In genomic region chr14:105092124-105092911, GRCh38 we compare ENCODE assay signal across 8 cellular contexts.
DNase-seq lines count a peak whose midpoint lies in the region; ATAC-seq and TF ChIP-seq lines count a peak whose summit lies in the region.

No MANE protein-coding gene starts in this region.

- peak overlapping the region; percentile 66 for H3K4me2 ChIP-seq in OCI-LY3 (ENCODE audit: low read length)

- peaks cover 5% of the 10 kb centered on the region; the same call in 1 of the 2 replicates for H4K20me1 ChIP-seq in OCI-LY3 (ENCODE audit: insufficient read depth, low read length)

- TF ChIP-seq CTCF in OCI-LY3 (IDR thresholded peaks at IDR 0.05; ENCODE audit: low read depth, low read length), result no peak
- TF ChIP-seq CTCF in nephron (IDR thresholded peaks at IDR 0.05; ENCODE audit: unreplicated experiment in 3 of 3), result no peak

- peak overlapping the region; percentile 85 to 86 for H3K4me3 Mint-ChIP-seq in effector memory CD8-positive, alpha-beta T cell
- H3K4me3 Mint-ChIP-seq in nephron, result peak overlapping the region; percentile 85 to 88 (median 86)

- peak overlapping the region; percentile 100 for H3K9ac ChIP-seq in OCI-LY3 (ENCODE audit: low read length)

- peaks cover 10% of the 10 kb centered on the region for H3K36me3 Mint-ChIP-seq in effector memory CD8-positive, alpha-beta T cell (ENCODE audit: insufficient read depth)
- H3K36me3 Mint-ChIP-seq in nephron (ENCODE audit: low read depth), result no peaks in the 10 kb centered on the region

- no peaks in the 10 kb centered on the region; the same call in 1 of the 2 replicates for H3K79me2 ChIP-seq in OCI-LY3 (ENCODE audit: low read length)

- peak overlapping the region; percentile 99 for H3K4me3 ChIP-seq in OCI-LY3 (ENCODE audit: low read length)

- no peaks in the 10 kb centered on the region for H3K36me3 ChIP-seq in OCI-LY3 (replicated peaks; ENCODE audit: low read depth, low read length)

- H3K4me1 ChIP-seq in OCI-LY3 (ENCODE audit: low read length), result peaks cover 26% of the 10 kb centered on the region

- peak overlapping the region; percentile 4; the same call in 1 of the 2 replicates for H3K27ac ChIP-seq in OCI-LY3 (ENCODE audit: low read length)

- H2AFZ ChIP-seq in OCI-LY3 (ENCODE audit: low read depth, low read length), result no peak overlapping the region

- no peaks in the 10 kb centered on the region for H3K27me3 ChIP-seq in OCI-LY3 (ENCODE audit: low read depth, low read length)

- no peaks in the 10 kb centered on the region for H3K9me3 ChIP-seq in OCI-LY3 (ENCODE audit: insufficient read depth, low read length)

- no peaks in the 10 kb centered on the region for H3K27me3 Mint-ChIP-seq in effector memory CD8-positive, alpha-beta T cell
- H3K27me3 Mint-ChIP-seq in nephron (ENCODE audit: low read depth), result peaks cover 8% of the 10 kb centered on the region

- peaks cover 19 to 23% of the 10 kb centered on the region in 2 donors for H3K4me1 Mint-ChIP-seq in effector memory CD8-positive, alpha-beta T cell (ENCODE audit: low read depth in 2 of 2)
- H3K4me1 Mint-ChIP-seq in nephron, result peaks cover 23% of the 10 kb centered on the region

- peak; percentile 43 for DNase-seq in EH (ENCODE audit: low read depth)
- no peak for DNase-seq in effector memory CD8-positive, alpha-beta T cell
- DNase-seq in putamen (ENCODE audit: low spot score), result no peak

- H3K9me3 Mint-ChIP-seq in effector memory CD8-positive, alpha-beta T cell, result no peaks in the 10 kb centered on the region
- H3K9me3 Mint-ChIP-seq in nephron, result no peaks in the 10 kb centered on the region

- peak overlapping the region; percentile 80 to 89 for H3K27ac Mint-ChIP-seq in effector memory CD8-positive, alpha-beta T cell
- H3K27ac Mint-ChIP-seq in nephron, result peak overlapping the region; percentile 79 to 89 (median 88)

- no peak for ATAC-seq in effector memory CD8-positive, alpha-beta T cell (replicated peaks)
- ATAC-seq in HG03280 (IDR thresholded peaks at IDR 0.05; ENCODE audit: unreplicated experiment) (no peak), HG02571 (IDR thresholded peaks at IDR 0.05; ENCODE audit: unreplicated experiment) (no peak), GM18907 (IDR thresholded peaks at IDR 0.05; ENCODE audit: unreplicated experiment) (no peak)
